2 cellular contexts compared by ENCODE assay signal in genomic region chr6:52694404-52694803, GRCh38.
A peak's percentile ranks its signal among the peaks of the same experiment; 100 is the strongest.
TF ChIP-seq lines count a peak whose summit lies in the region.

No MANE protein-coding gene starts in this region.

TF ChIP-seq in HepG2, 621 proteins besides CTCF, POLR2A, EP300 and RAD21:
- TF ChIP-seq FOXK1 (CRISPR knock-in tag; IDR thresholded peaks at IDR 0.05; ENCODE audit: borderline replicate concordance, low read depth) = no peak
- no peak for TF ChIP-seq ZNF30 (CRISPR knock-in tag; IDR thresholded peaks at IDR 0.05)
- TF ChIP-seq ZNF331 (CRISPR knock-in tag; IDR thresholded peaks at IDR 0.05) = peak; percentile 99
- TF ChIP-seq ZNF652 (CRISPR knock-in tag; IDR thresholded peaks at IDR 0.05; ENCODE audit: borderline replicate concordance, low read depth) = no peak

TF ChIP-seq in GM23338, 12 proteins besides CTCF, POLR2A, EP300 and RAD21:
- TF ChIP-seq ZNF331 (CRISPR knock-in tag; IDR thresholded peaks at IDR 0.05; ENCODE audit: low read depth) = peak; percentile 77
- TF ChIP-seq NANOG (IDR thresholded peaks at IDR 0.05; ENCODE audit: borderline replicate concordance) = no peak
TF ChIP-seq in GM23338: peak in this region for 1.
